2 cellular contexts compared by ENCODE assay signal in genomic region chr2:149781263-149781808, GRCh38.
TF ChIP-seq lines count a peak whose summit lies in the region.

No MANE protein-coding gene starts in this region.

TF ChIP-seq in H1, 55 proteins besides CTCF, POLR2A, EP300 and RAD21:
- TF ChIP-seq FOSL1 (IDR thresholded peaks at IDR 0.05; ENCODE audit: insufficient read depth, low read depth, low read length), result no peak
- no peak for TF ChIP-seq SIX5 (IDR thresholded peaks at IDR 0.05; ENCODE audit: low read depth, low read length)
- no peak for TF ChIP-seq CREB1 (IDR thresholded peaks at IDR 0.05)
- TF ChIP-seq RNF2 (IDR thresholded peaks at IDR 0.05; ENCODE audit: borderline replicate concordance, low read depth, low read length, missing control alignments, poor library complexity, severe bottlenecking), result no peak
- no peak for TF ChIP-seq CHD7 (IDR thresholded peaks at IDR 0.05; ENCODE audit: insufficient replicate concordance, low read length)
- TF ChIP-seq TAF1 (IDR thresholded peaks at IDR 0.05; ENCODE audit: low read depth, low read length), result no peak
- TF ChIP-seq PHF8 (conservative IDR thresholded peaks at IDR 0.05; ENCODE audit: low read depth, low read length), result no peak
- TF ChIP-seq SP1 (IDR thresholded peaks at IDR 0.05; ENCODE audit: low read depth, low read length), result no peak
- TF ChIP-seq TAF7 (optimal IDR thresholded peaks at IDR 0.05; ENCODE audit: borderline replicate concordance, low read depth, low read length), result no peak
- no peak for TF ChIP-seq EZH2 (IDR thresholded peaks at IDR 0.05; ENCODE audit: low read depth, low read length, severe bottlenecking)
- TF ChIP-seq MAFK (IDR thresholded peaks at IDR 0.05; ENCODE audit: low read depth, low read length), result no peak
- TF ChIP-seq POLR2AphosphoS5 (IDR thresholded peaks at IDR 0.05; ENCODE audit: low read depth, low read length), result no peak
- no peak for TF ChIP-seq ATF3 (IDR thresholded peaks at IDR 0.05; ENCODE audit: insufficient read depth, low read depth, low read length)
- TF ChIP-seq MAX (IDR thresholded peaks at IDR 0.05), result no peak
- TF ChIP-seq SP2 (IDR thresholded peaks at IDR 0.05; ENCODE audit: low read length), result no peak
- TF ChIP-seq BACH1 (IDR thresholded peaks at IDR 0.05; ENCODE audit: low read length), result no peak

TF ChIP-seq in HepG2, 621 proteins besides CTCF, POLR2A, EP300 and RAD21:
- no peak for TF ChIP-seq HMGXB4 (CRISPR knock-in tag; IDR thresholded peaks at IDR 0.05; ENCODE audit: borderline replicate concordance in 1 of 2, low read depth in 1 of 2)
- no peak for TF ChIP-seq ZBTB44 (CRISPR knock-in tag; IDR thresholded peaks at IDR 0.05)
